8 cellular contexts compared by ENCODE assay signal in the genomic region with DNA sequence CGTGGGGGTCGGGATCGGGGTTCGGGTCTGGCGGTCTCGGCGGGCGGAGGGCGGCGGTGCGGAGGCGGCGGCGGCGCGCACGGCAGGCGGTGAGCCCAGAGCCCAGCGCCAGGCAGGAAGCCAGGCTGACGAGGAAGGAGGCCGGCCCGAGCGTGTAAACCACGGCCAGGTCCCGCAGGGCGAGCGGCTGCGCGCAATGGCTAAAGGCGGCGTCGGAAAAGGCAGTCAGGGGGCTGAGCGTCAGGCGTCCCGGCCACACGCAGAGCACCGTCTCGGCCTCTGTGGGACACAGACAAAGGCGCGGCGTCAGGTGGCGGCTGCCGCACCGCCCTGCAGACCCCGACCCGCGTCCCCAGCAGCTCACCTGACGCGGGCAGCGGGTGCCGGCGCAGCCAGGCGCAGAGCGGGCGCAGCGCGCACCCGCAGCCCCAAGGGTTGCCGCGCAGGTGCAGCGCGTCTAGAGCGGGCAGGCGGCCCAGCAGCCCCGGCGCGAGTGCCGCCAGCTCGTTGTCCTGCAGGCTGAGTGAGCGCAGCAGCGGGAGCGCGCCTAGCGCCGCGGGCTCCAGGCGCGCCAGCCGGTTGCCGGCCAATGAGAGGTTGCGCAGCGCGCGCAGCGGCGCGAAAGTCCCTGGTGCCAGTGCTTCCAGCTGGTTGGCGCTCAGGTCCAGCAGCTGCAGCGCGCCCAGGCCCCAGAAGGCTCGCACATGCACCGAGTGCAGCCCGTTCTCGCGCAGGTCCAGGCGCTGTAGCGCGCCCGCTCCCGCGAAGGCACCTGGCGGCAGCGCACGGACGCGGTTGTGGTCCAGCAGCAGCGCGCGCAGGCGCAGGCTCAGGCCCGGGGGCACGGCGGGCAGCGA. TPM values are rescaled to one million over a fixed set of nuclear protein-coding genes. Genes with fewer than 3 reads are reported as not detected.
A peak's percentile ranks its signal among the peaks of the same experiment; 100 is the strongest.
DNase-seq lines count a peak whose midpoint lies in the region; ATAC-seq and TF ChIP-seq lines count a peak whose summit lies in the region.

No MANE protein-coding gene starts in this region.

- no peak for TF ChIP-seq EP300 in suprapubic skin (IDR thresholded peaks at IDR 0.05)

- no peaks in the 10 kb centered on the region for H3K36me3 ChIP-seq in iPS-20b (ENCODE audit: insufficient read depth, low read depth, low read length)
- H3K36me3 ChIP-seq in suprapubic skin = no peaks in the 10 kb centered on the region

- no peak for ATAC-seq in HG02852 (IDR thresholded peaks at IDR 0.05; ENCODE audit: unreplicated experiment)

- H3K4me3 ChIP-seq in iPS-20b (ENCODE audit: low read length) = peak overlapping the region; percentile 60; the same call in 1 of the 2 replicates
- peak overlapping the region; percentile 50 for H3K4me3 ChIP-seq in suprapubic skin

- no peaks in the 10 kb centered on the region for H3K9me3 ChIP-seq in iPS-20b (ENCODE audit: insufficient read depth, low read depth, low read length)
- H3K9me3 ChIP-seq in suprapubic skin = no peaks in the 10 kb centered on the region

- H3K4me1 ChIP-seq in iPS-20b (ENCODE audit: insufficient read depth, low read length) (no peaks in the 10 kb centered on the region), suprapubic skin (peaks cover 48% of the 10 kb centered on the region)

- H3K9ac ChIP-seq in iPS-20b (ENCODE audit: low read depth, low read length) = no peak overlapping the region

- in situ Hi-C loops in GM13976 (cut with MboI; ENCODE audit: low sequenced_read_pairs, unreplicated experiment) = no loop called here

- H3K27ac ChIP-seq in iPS-20b (ENCODE audit: low read length) (no peak overlapping the region), suprapubic skin (peak overlapping the region; percentile 79)

- no peak for TF ChIP-seq POLR2A in suprapubic skin (IDR thresholded peaks at IDR 0.05)

- DNase-seq in AG08396 (ENCODE audit: low spot score) (peak; percentile 77), GM13976 (ENCODE audit: low spot score) (peak; percentile 75), NCI-H2227 treated with DMSO at 0.1 percent for 48 hours (lab: John Stamatoyannopoulos, UW) (peak; percentile 54), anterior cingulate cortex (lab: John Stamatoyannopoulos, UW) (peak in 32 of 58 donors; percentile 17 to 78 (median 48)), suprapubic skin (ENCODE audit: low spot score in 2 of 2) (no peak), SKM-1 (lab: John Stamatoyannopoulos, UW; ENCODE audit: unreplicated experiment) (no peak)

- 0% methylated on average over 16 of the region's 114 CpGs for WGBS in suprapubic skin

- TF ChIP-seq CTCF in GM13976 (IDR thresholded peaks at IDR 0.05; ENCODE audit: borderline replicate concordance, control extremely low read depth, extremely low read depth, insufficient read depth, missing control alignments) = no peak
- no peak for TF ChIP-seq CTCF in suprapubic skin (IDR thresholded peaks at IDR 0.05)

- H3K27me3 ChIP-seq in iPS-20b (ENCODE audit: insufficient read depth, low read length) = peaks cover 100% of the 10 kb centered on the region
- peaks cover 89% of the 10 kb centered on the region for H3K27me3 ChIP-seq in suprapubic skin

RNA-seq across cellular contexts. Expression of a gene that starts 0.7 kb away (rescaled TPM):
- 10 to 100 TPM in 1 of 4 donors, 1 to 10 TPM in 3; 5.4 to 37.2 (median 7.9) TPM for total RNA-seq in suprapubic skin

RNA-seq across cellular contexts. Expression of a gene that starts 2.7 kb away (rescaled TPM):
- total RNA-seq in suprapubic skin = not detected

RNA-seq across cellular contexts. Expression of a gene that starts 19.2 kb away (rescaled TPM):
- 10 to 100 TPM; 24.8 to 99.8 (median 54.9) TPM for total RNA-seq in suprapubic skin

RNA-seq across cellular contexts. Expression of a gene that starts 19.3 kb away (rescaled TPM):
- 10 to 100 TPM; 45.9 to 72.0 (median 71.1) TPM for total RNA-seq in suprapubic skin

RNA-seq across cellular contexts. Expression of a gene that starts 30.2 kb away (rescaled TPM):
- total RNA-seq in suprapubic skin = under 1 TPM in 3 of 4 donors, not detected in 1; 0.16 to 0.25 (median 0.16) TPM

Comparison
In these comparisons a context has a peak if more than half of its experiments do, and no peak if none do; other contexts are left out.
1. DNase-seq: peak in AG08396 (single experiment), GM13976 (single experiment), NCI-H2227 treated with DMSO at 0.1 percent for 48 hours (single experiment) and anterior cingulate cortex (32 of 58); none in suprapubic skin (0 of 2) and SKM-1 (single experiment).